ENCODE assay signal across 1 cellular context in the genomic region with DNA sequence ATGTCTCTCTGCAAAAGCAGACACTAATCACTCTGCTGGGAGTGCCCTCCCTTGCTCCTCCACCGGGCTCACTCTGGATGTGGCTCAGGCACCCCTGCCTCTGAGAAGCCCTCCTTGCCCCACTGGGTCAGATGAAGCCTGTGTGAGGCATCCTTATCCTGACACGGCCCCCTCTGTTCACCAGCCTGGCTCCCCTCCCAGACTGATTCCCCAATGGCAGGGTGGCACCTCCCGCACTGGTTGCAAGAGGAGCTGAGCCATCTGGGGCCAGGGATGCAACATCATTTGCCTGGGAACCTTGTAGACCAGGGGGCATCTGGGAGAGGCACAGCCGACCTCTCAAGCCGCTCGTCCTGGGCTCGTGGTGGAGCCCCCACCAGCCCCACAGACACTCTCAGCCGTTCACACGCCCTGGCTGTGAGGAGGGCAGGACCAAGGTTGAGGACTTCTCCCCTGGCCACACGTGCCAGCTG.
TF ChIP-seq lines count a peak whose summit lies in the region.

No MANE protein-coding gene starts in this region.

TF ChIP-seq in H1, 55 proteins besides CTCF, POLR2A, EP300 and RAD21:
- TF ChIP-seq SAP30 (IDR thresholded peaks at IDR 0.05; ENCODE audit: insufficient read depth, insufficient replicate concordance, low read length) (no peak), GABPA (IDR thresholded peaks at IDR 0.05; ENCODE audit: borderline replicate concordance, insufficient read depth, low read length) (no peak), FOSL1 (IDR thresholded peaks at IDR 0.05; ENCODE audit: insufficient read depth, low read depth, low read length) (no peak)
- TF ChIP-seq, protein P1, sequence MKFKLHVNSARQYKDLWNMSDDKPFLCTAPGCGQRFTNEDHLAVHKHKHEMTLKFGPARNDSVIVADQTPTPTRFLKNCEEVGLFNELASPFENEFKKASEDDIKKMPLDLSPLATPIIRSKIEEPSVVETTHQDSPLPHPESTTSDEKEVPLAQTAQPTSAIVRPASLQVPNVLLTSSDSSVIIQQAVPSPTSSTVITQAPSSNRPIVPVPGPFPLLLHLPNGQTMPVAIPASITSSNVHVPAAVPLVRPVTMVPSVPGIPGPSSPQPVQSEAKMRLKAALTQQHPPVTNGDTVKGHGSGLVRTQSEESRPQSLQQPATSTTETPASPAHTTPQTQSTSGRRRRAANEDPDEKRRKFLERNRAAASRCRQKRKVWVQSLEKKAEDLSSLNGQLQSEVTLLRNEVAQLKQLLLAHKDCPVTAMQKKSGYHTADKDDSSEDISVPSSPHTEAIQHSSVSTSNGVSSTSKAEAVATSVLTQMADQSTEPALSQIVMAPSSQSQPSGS (IDR thresholded peaks at IDR 0.05; ENCODE audit: low read length): no peak
